ENCODE assay signal across 12 cellular contexts in the genomic region with DNA sequence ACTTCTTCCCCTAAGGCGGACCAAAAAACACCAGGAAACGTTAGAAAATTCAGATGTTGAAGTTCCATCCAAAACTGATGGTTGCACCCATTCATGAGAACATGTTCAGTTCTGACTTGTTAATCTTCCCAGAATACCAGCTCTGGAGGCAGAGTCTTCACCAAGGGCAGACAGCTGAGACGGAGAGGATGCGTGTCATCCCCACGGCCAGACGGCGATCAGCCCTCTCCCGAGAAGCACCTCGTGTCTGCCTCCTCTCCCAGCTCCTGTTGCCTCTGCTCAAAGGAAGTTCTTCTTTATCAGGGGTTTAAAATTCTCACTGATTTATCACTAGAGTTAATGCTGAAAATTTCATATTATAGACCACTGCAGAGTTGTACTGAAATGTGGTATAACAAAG.
"Had no signal": no experiment of that assay in that cellular context is flagged by ENCODE, and none has a peak within 500 bp of the region (broad histone marks: within the 10 kb centered on the region; RNA-seq: fewer than 3 reads in every experiment).

No MANE protein-coding gene starts in this region.

- ATAC-seq: stimulated activated naive B cell treated with anti-CD40 and anti-IgM and Interleukin-4, amounts not matched to agents 10 μg/mL and 1 μg/mL and 100 μg/mL, for 72 hours had no signal

- H3K27ac Mint-ChIP-seq: nephron progenitor cell; stimulated activated naive B cell treated with anti-CD40 and anti-IgM and Interleukin-4, amounts not matched to agents 10 μg/mL and 1 μg/mL and 100 μg/mL, for 72 hours; T-helper 2 cell treated with Interferon-gamma antibody and Interleukin-4, amounts not matched to agents 5 μg/mL and 100 μg/mL, for 36 hours had no signal

- H3K4me3 ChIP-seq: SJSA1, tibial artery had no signal

- H3K4me1 ChIP-seq: tibial artery had no signal

- H3K4me1 Mint-ChIP-seq: stimulated activated naive B cell treated with anti-CD40 and anti-IgM and Interleukin-4, amounts not matched to agents 10 μg/mL and 1 μg/mL and 100 μg/mL, for 72 hours had no signal

- H3K9me3 ChIP-seq: SJSA1, tibial artery had no signal

- H3K4me3 Mint-ChIP-seq: nephron progenitor cell; stimulated activated naive B cell treated with anti-CD40 and anti-IgM and Interleukin-4, amounts not matched to agents 10 μg/mL and 1 μg/mL and 100 μg/mL, for 72 hours; T-helper 2 cell treated with Interferon-gamma antibody and Interleukin-4, amounts not matched to agents 5 μg/mL and 100 μg/mL, for 36 hours had no signal

- H3K9me3 Mint-ChIP-seq: stimulated activated naive B cell treated with anti-CD40 and anti-IgM and Interleukin-4, amounts not matched to agents 10 μg/mL and 1 μg/mL and 100 μg/mL, for 72 hours; T-helper 2 cell treated with Interferon-gamma antibody and Interleukin-4, amounts not matched to agents 5 μg/mL and 100 μg/mL, for 36 hours had no signal

- H3K27ac ChIP-seq: SJSA1, tibial artery had no signal

- DNase-seq: activated CD4-positive, alpha-beta T cell treated with anti-CD3 and anti-CD28 coated beads, Interleukin-2, amount 50 U/mL, for 1 hour; activated CD4-positive, CD25-positive, alpha-beta regulatory T cell; activated CD8-positive, alpha-beta memory T cell treated with anti-CD3 and anti-CD28 coated beads for 24 hours; activated naive CD4-positive, alpha-beta T cell; aorta; mesendoderm; nephron progenitor cell; stimulated activated CD4-positive, alpha-beta T cell treated with anti-CD3 and anti-CD28 coated beads, Interleukin-2, amount 100 ng/mL, for 48 hours; stimulated activated naive B cell treated with anti-CD40 and anti-IgM and Interleukin-4, amounts not matched to agents 10 μg/mL and 1 μg/mL and 100 μg/mL, for 72 hours; tibial artery had no signal

- H3K27me3 ChIP-seq: SJSA1, tibial artery had no signal
